In genomic region chr7:134058521-134058920, GRCh38 we compare ENCODE assay signal across 1 cellular context.
TF ChIP-seq lines count a peak whose summit lies in the region.

No MANE protein-coding gene starts in this region.

TF ChIP-seq in K562, 482 proteins besides CTCF, POLR2A, EP300 and RAD21 (continued from another document):
- TF ChIP-seq ZBTB34 (CRISPR knock-in tag; IDR thresholded peaks at IDR 0.05), result no peak
- no peak for TF ChIP-seq SETDB1 (IDR thresholded peaks at IDR 0.05; ENCODE audit: low read length)
- no peak for TF ChIP-seq CHD1 (IDR thresholded peaks at IDR 0.05; ENCODE audit: low read length)
- TF ChIP-seq MAFG (tag; conservative IDR thresholded peaks at IDR 0.05), result peak; percentile 58; the same call in 1 of the 2 replicates
- TF ChIP-seq GTF2A2 (tag; IDR thresholded peaks at IDR 0.05), result no peak
